In genomic region chr19:45164577-45165335, GRCh38 we compare ENCODE assay signal across 1 cellular context.
TF ChIP-seq lines count a peak whose summit lies in the region.

No MANE protein-coding gene starts in this region.

TF ChIP-seq in GM12878, 131 proteins besides CTCF, POLR2A, EP300 and RAD21 (continued from another document):
- TF ChIP-seq RELB (IDR thresholded peaks at IDR 0.05; ENCODE audit: low read depth), result peak; percentile 68; the same call in 1 of the 2 replicates
- no peak for TF ChIP-seq ELK1 (IDR thresholded peaks at IDR 0.05; ENCODE audit: low read depth, low read length)
- no peak for TF ChIP-seq BMI1 (IDR thresholded peaks at IDR 0.05; ENCODE audit: borderline replicate concordance)
- TF ChIP-seq LARP7 (IDR thresholded peaks at IDR 0.05), result no peak
- peak; percentile 57; the same call in 1 of the 2 replicates for TF ChIP-seq SMARCA5 (IDR thresholded peaks at IDR 0.05)
- TF ChIP-seq IKZF2 (IDR thresholded peaks at IDR 0.05), result peak; percentile 41; a peak in 2 of 4 replicates
- 0 out of 2 replicates have a peak, but pooled peaks have one; percentile 6 for TF ChIP-seq CHD2 (IDR thresholded peaks at IDR 0.05; ENCODE audit: borderline replicate concordance, low read depth, low read length)
- 0 out of 2 replicates have a peak, but pooled peaks have one; percentile 52 for TF ChIP-seq EED (IDR thresholded peaks at IDR 0.05; ENCODE audit: low read depth)
